ENCODE assay signal across 8 cellular contexts in genomic region chr1:156659994-156660751, GRCh38. TPM values are rescaled to one million over a fixed set of nuclear protein-coding genes. Genes with fewer than 3 reads are reported as not detected.
DNase-seq lines count a peak whose midpoint lies in the region; ATAC-seq and TF ChIP-seq lines count a peak whose summit lies in the region.

No MANE protein-coding gene starts in this region.

- H3K27ac Mint-ChIP-seq in activated naive CD4-positive, alpha-beta T cell treated with anti-CD3 and anti-CD28 coated beads, Interleukin-2, amount 50 U/mL, for 72 hours, result peak overlapping the region; percentile 69 to 71

- TF ChIP-seq CTCF in parathyroid adenoma (IDR thresholded peaks at IDR 0.05), result peak; percentile 94
- peak; percentile 99 for TF ChIP-seq CTCF in tibial artery (IDR thresholded peaks at IDR 0.05)

- H3K9me3 ChIP-seq in parathyroid adenoma (ENCODE audit: control insufficient read depth, low read length) (no peaks in the 10 kb centered on the region), tibial artery (no peaks in the 10 kb centered on the region)

- H3K4me1 ChIP-seq in parathyroid adenoma (no peaks in the 10 kb centered on the region), tibial artery (peaks cover 0 to 84% (median 73%) of the 10 kb centered on the region in 4 donors)

- no peaks in the 10 kb centered on the region for H3K36me3 ChIP-seq in parathyroid adenoma (ENCODE audit: control insufficient read depth, insufficient read depth, low read length)
- no peaks in the 10 kb centered on the region for H3K36me3 ChIP-seq in tibial artery

- peak; percentile 99 for DNase-seq in ELR (ENCODE audit: low read depth)
- peak; percentile 100 for DNase-seq in HEK293T (ENCODE audit: extremely low spot score)
- peak; percentile 87 for DNase-seq in NCI-H1105 (lab: John Stamatoyannopoulos, UW)
- DNase-seq in SKM-1 (lab: John Stamatoyannopoulos, UW; ENCODE audit: unreplicated experiment), result peak; percentile 93
- DNase-seq in activated naive CD4-positive, alpha-beta T cell treated with anti-CD3 and anti-CD28 coated beads, Interleukin-2, amount 50 U/mL, for 72 hours (ENCODE audit: low spot score in 2 of 2), result peak; percentile 90 to 99
- peak; percentile 84 to 99 (median 95) for DNase-seq in head of caudate nucleus
- DNase-seq in tibial artery, result peak; percentile 94 to 99

- H3K4me3 ChIP-seq in parathyroid adenoma (ENCODE audit: low read depth, low read length), result no peak overlapping the region
- peak overlapping the region in 1 of 2 donors; percentile 14 for H3K4me3 ChIP-seq in tibial artery

- H3K4me2 ChIP-seq in parathyroid adenoma (ENCODE audit: low read length), result peak overlapping the region; percentile 3

- no peak overlapping the region for H3K27ac ChIP-seq in parathyroid adenoma
- H3K27ac ChIP-seq in tibial artery, result peak overlapping the region; percentile 73 to 77

- no peaks in the 10 kb centered on the region for H3K9me3 Mint-ChIP-seq in activated naive CD4-positive, alpha-beta T cell treated with anti-CD3 and anti-CD28 coated beads, Interleukin-2, amount 50 U/mL, for 72 hours

- POLR2A ChIA-PET in HEK293T (lab: Yijun Ruan, JAX), result interaction anchor here (0.7 to 5.2 kb wide), 12 partner anchors 17 to 203 kb away, joined by 3 to 122 read pairs (median 6); partner anchors contain the start of genes HAPLN2, HDGF, ISG20L2 and METTL25B

- no peaks in the 10 kb centered on the region for H3K36me3 Mint-ChIP-seq in activated naive CD4-positive, alpha-beta T cell treated with anti-CD3 and anti-CD28 coated beads, Interleukin-2, amount 50 U/mL, for 72 hours

- H2AFZ ChIP-seq in parathyroid adenoma, result peak overlapping the region; percentile 33

- no peaks in the 10 kb centered on the region for H3K79me2 ChIP-seq in parathyroid adenoma

- intact Hi-C loops in head of caudate nucleus (cut with DNase I) (loop anchor here (1.0 to 2.0 kb wide), 2 partner anchors 18 to 35 kb away; no protein-coding TSS in a partner anchor), tibial artery (cut with DNase I; ENCODE audit: low total_unique reads) (loop anchor here (2.0 to 5.0 kb wide), 3 partner anchors 21 to 273 kb away; no protein-coding TSS in a partner anchor)

- H3K9ac ChIP-seq in parathyroid adenoma, result no peak overlapping the region

- no peaks in the 10 kb centered on the region for H3K27me3 ChIP-seq in parathyroid adenoma (ENCODE audit: control insufficient read depth, insufficient read depth, low read length)
- peaks cover 0 to 16% of the 10 kb centered on the region in 2 donors for H3K27me3 ChIP-seq in tibial artery

- ATAC-seq in activated naive CD4-positive, alpha-beta T cell treated with anti-CD3 and anti-CD28 coated beads, Interleukin-2, amount 50 U/mL, for 72 hours, result peak; percentile 79 to 88

- CTCF ChIA-PET in HEK293T (lab: Yijun Ruan, JAX), result interaction anchor here (0.7 to 8.3 kb wide), 18 partner anchors 11 to 1517 kb away, joined by 3 to 97 read pairs (median 6); partner anchors contain the start of genes CRABP2, HDGF and NES

TF ChIP-seq in HEK293T, 16 proteins besides CTCF, POLR2A, EP300 and RAD21:
- no peak for TF ChIP-seq ZNF384 (IDR thresholded peaks at IDR 0.05)
- peak; percentile 79; the same call in 1 of the 2 replicates for TF ChIP-seq FOXM1 (IDR thresholded peaks at IDR 0.05; ENCODE audit: borderline replicate concordance)

RNA-seq across cellular contexts. Expression of gene NES, which starts 17.0 kb away (rescaled TPM):
- not detected for total RNA-seq in activated naive CD4-positive, alpha-beta T cell treated with anti-CD3 and anti-CD28 coated beads, Interleukin-2, amount 50 U/mL, for 72 hours

RNA-seq across cellular contexts. Expression of gene BCAN, which starts 18.3 kb away (rescaled TPM):
- total RNA-seq in activated naive CD4-positive, alpha-beta T cell treated with anti-CD3 and anti-CD28 coated beads, Interleukin-2, amount 50 U/mL, for 72 hours, result not detected

RNA-seq across cellular contexts. Expression of gene HAPLN2, which starts 41.0 kb away (rescaled TPM):
- 1 to 10 TPM in 1 of 2 donors, not detected in 1; 3.8 TPM for total RNA-seq in activated naive CD4-positive, alpha-beta T cell treated with anti-CD3 and anti-CD28 coated beads, Interleukin-2, amount 50 U/mL, for 72 hours

RNA-seq across cellular contexts. Expression of gene CRABP2, which starts 45.2 kb away (rescaled TPM):
- total RNA-seq in activated naive CD4-positive, alpha-beta T cell treated with anti-CD3 and anti-CD28 coated beads, Interleukin-2, amount 50 U/mL, for 72 hours, result 1 to 10 TPM; 1.6 to 2.3 TPM

RNA-seq across cellular contexts. Expression of gene GPATCH4, which starts 58.9 kb away (rescaled TPM):
- 10 to 100 TPM; 26.1 to 35.8 TPM for total RNA-seq in activated naive CD4-positive, alpha-beta T cell treated with anti-CD3 and anti-CD28 coated beads, Interleukin-2, amount 50 U/mL, for 72 hours
